7 cellular contexts compared by ENCODE assay signal in the genomic region with DNA sequence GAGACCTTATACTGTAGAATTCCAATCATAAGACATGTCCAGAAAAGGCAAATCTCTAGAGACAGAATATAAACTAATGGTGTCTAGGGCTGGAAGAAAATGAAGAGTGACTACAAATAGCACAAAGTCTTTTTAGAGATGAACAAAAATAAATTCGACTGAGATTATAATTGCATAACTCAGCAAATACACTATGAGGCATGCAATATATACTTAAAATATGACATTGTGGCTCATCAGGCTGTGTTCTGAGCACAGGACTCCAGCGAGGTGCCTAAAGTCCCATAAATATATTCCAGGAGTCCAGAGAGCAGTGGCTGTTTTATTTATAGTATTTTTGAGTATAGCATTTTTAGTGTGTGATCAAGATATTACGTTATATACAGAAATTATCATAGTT.
"Had no signal": no experiment of that assay in that cellular context is flagged by ENCODE, and none has a peak within 500 bp of the region (broad histone marks: within the 10 kb centered on the region; RNA-seq: fewer than 3 reads in every experiment).

No MANE protein-coding gene starts in this region.

- FAIRE-seq: H1, H54, HTR-8/SVneo had no signal

- ATAC-seq: GM23338 had no signal

- H3K4me2 ChIP-seq: GM23338 had no signal

- DNase-seq: H9, HCEC 1CT, KG1 had no signal

- H3K4me3 ChIP-seq: GM23338 had no signal

- H2AFZ ChIP-seq: GM23338 had no signal
